1 cellular context compared by ENCODE assay signal in genomic region chr2:8656160-8656641, GRCh38.
TF ChIP-seq lines count a peak whose summit lies in the region.

No MANE protein-coding gene starts in this region.

TF ChIP-seq in GM23338, 12 proteins besides CTCF, POLR2A, EP300 and RAD21:
- TF ChIP-seq ZNF462 (CRISPR knock-in tag; IDR thresholded peaks at IDR 0.05) (no peak), REST (IDR thresholded peaks at IDR 0.05; ENCODE audit: unreplicated experiment) (no peak), JUNB (IDR thresholded peaks at IDR 0.05; ENCODE audit: unreplicated experiment) (no peak), NANOG (IDR thresholded peaks at IDR 0.05; ENCODE audit: borderline replicate concordance) (no peak)
